8 cellular contexts compared by ENCODE assay signal in genomic region chr7:20310963-20311742, GRCh38. TPM values are rescaled to one million over a fixed set of nuclear protein-coding genes. Genes with fewer than 3 reads are reported as not detected.
DNase-seq lines count a peak whose midpoint lies in the region; ATAC-seq and TF ChIP-seq lines count a peak whose summit lies in the region.

No MANE protein-coding gene starts in this region.

- no peak overlapping the region for H2BK5ac ChIP-seq in IMR-90 (ENCODE audit: low read depth, low read length, poor library complexity, severe bottlenecking)

- peak overlapping the region; percentile 69; the same call in 1 of the 2 replicates for H2BK20ac ChIP-seq in IMR-90 (ENCODE audit: low read depth, low read length)

- peak overlapping the region; percentile 50 for H2BK120ac ChIP-seq in IMR-90 (ENCODE audit: low read depth, low read length)

- peak; percentile 73 for TF ChIP-seq RAD21 in IMR-90 (IDR thresholded peaks at IDR 0.05; ENCODE audit: low read length)

- H4K91ac ChIP-seq in IMR-90 (ENCODE audit: insufficient read depth, low read depth, low read length): no peak overlapping the region

- H3K4me1 ChIP-seq in IMR-90 (ENCODE audit: control insufficient read depth, insufficient read depth, low read length): peaks cover 3% of the 10 kb centered on the region
- peaks cover 5% of the 10 kb centered on the region for H3K4me1 ChIP-seq in hepatocyte (ENCODE audit: insufficient read depth)

- H4K5ac ChIP-seq in IMR-90 (ENCODE audit: low read depth, low read length): no peak overlapping the region; the same call in 1 of the 2 replicates

- intact Hi-C loops in IMR-90 (cut with micrococcal nuclease): loop anchor here (1.0 to 5.0 kb wide), 4 partner anchors 153 to 557 kb away; no protein-coding TSS in a partner anchor

- no peaks in the 10 kb centered on the region for H3K4me1 Mint-ChIP-seq in activated naive CD8-positive, alpha-beta T cell treated with anti-CD3 and anti-CD28 coated beads for 36 hours

- no peak overlapping the region for H2AK9ac ChIP-seq in IMR-90 (replicated peaks; ENCODE audit: low read depth, low read length, poor library complexity)

- no peak overlapping the region for H2AK5ac ChIP-seq in IMR-90 (ENCODE audit: low read depth, low read length)

- peaks cover 2% of the 10 kb centered on the region; the same call in 1 of the 2 replicates for H3K9me1 ChIP-seq in IMR-90 (ENCODE audit: insufficient read depth, low read length)

- H3K36me3 ChIP-seq in IMR-90 (ENCODE audit: control insufficient read depth, insufficient read depth, low read length) (no peaks in the 10 kb centered on the region), hepatocyte (replicated peaks; ENCODE audit: insufficient read depth, low read depth) (no peaks in the 10 kb centered on the region)

- H3K9ac ChIP-seq in IMR-90 (ENCODE audit: low read depth, low read length): 0 out of 2 replicates have a peak overlapping the region, but pooled peaks have one; percentile 4

- no peak for TF ChIP-seq POLR2A in IMR-90 (IDR thresholded peaks at IDR 0.05; ENCODE audit: low read depth, low read length)

- H3K27me3 ChIP-seq in IMR-90 (ENCODE audit: control insufficient read depth, insufficient read depth, low read length) (no peaks in the 10 kb centered on the region), hepatocyte (no peaks in the 10 kb centered on the region)

- H3K9me2 ChIP-seq in hepatocyte (replicated peaks; ENCODE audit: insufficient read depth): no peaks in the 10 kb centered on the region

- dilution Hi-C loops in IMR-90 (cut with HindIII; ENCODE audit: low sequenced_read_pairs, unreplicated experiment): no loop called here

- DNase-seq in GM12865 (ENCODE audit: low read depth) (peak; percentile 78), IMR-90 (peak; percentile 67), SK-N-DZ (ENCODE audit: low spot score) (peak; percentile 33), hepatocyte (ENCODE audit: low spot score) (peak; percentile 60), NCI-H187 (lab: John Stamatoyannopoulos, UW) (no peak), NCI-H128 (lab: John Stamatoyannopoulos, UW; ENCODE audit: unreplicated experiment) (no peak)
- no peak for DNase-seq in activated naive CD8-positive, alpha-beta T cell treated with anti-CD3 and anti-CD28 coated beads for 36 hours

- no peaks in the 10 kb centered on the region for H3K9me3 Mint-ChIP-seq in activated naive CD8-positive, alpha-beta T cell treated with anti-CD3 and anti-CD28 coated beads for 36 hours

- peak overlapping the region; percentile 91; the same call in 1 of the 2 replicates for H3K18ac ChIP-seq in IMR-90 (ENCODE audit: low read depth, low read length)

- no peak overlapping the region for H3K56ac ChIP-seq in IMR-90 (ENCODE audit: extremely low read depth, insufficient read depth, low read length)

- H2BK15ac ChIP-seq in IMR-90 (ENCODE audit: low read depth, low read length): no peak overlapping the region

- no peak overlapping the region for H3K4me2 ChIP-seq in IMR-90 (ENCODE audit: low read depth, low read length)
- no peak overlapping the region for H3K4me2 ChIP-seq in hepatocyte

- ATAC-seq in IMR-90 (ENCODE audit: low read depth) (peak; percentile 61), GM21717 (IDR thresholded peaks at IDR 0.05; ENCODE audit: unreplicated experiment) (no peak)

- H4K20me1 ChIP-seq in IMR-90 (ENCODE audit: insufficient read depth, low read length) (no peaks in the 10 kb centered on the region), hepatocyte (ENCODE audit: insufficient read depth, poor library complexity, severe bottlenecking) (no peaks in the 10 kb centered on the region)

- CTCF ChIA-PET in IMR-90 (lab: Yijun Ruan, JAX): interaction anchor here (1.0 to 2.0 kb wide), 4 partner anchors 11 to 597 kb away, joined by 3 to 6 read pairs (median 4); no protein-coding TSS in a partner anchor

- TF ChIP-seq CTCF in GM12865 (IDR thresholded peaks at IDR 0.05; ENCODE audit: insufficient read depth, low read depth, low read length, missing control alignments): peak; percentile 34
- TF ChIP-seq CTCF in IMR-90 (conservative IDR thresholded peaks at IDR 0.05; ENCODE audit: low read depth, low read length): peak; percentile 58
- TF ChIP-seq CTCF in hepatocyte (IDR thresholded peaks at IDR 0.05; ENCODE audit: poor library complexity): peak; percentile 64

- H3K36me3 Mint-ChIP-seq in activated naive CD8-positive, alpha-beta T cell treated with anti-CD3 and anti-CD28 coated beads for 36 hours: no peaks in the 10 kb centered on the region

- in situ Hi-C loops in IMR-90 (cut with MboI; ENCODE audit: low sequenced_read_pairs): loop anchor here (10.0 to 25.0 kb wide), 2 partner anchors 326 to 549 kb away; partner anchors contain the start of gene TMEM196

- no CpG with 5 or more reads among the region's 3 CpGs for WGBS in IMR-90 (ENCODE audit: extremely low coverage in 2 of 2, insufficient read length in 1 of 2), 2 experiments
- 65% methylated on average over 3 of the region's 3 CpGs for WGBS in hepatocyte (ENCODE audit: low lambda C conversion rate, missing lambda C conversion rate)

- H3K14ac ChIP-seq in IMR-90 (replicated peaks; ENCODE audit: low read depth, low read length): no peak overlapping the region

- H3K27ac ChIP-seq in IMR-90 (ENCODE audit: insufficient read depth, low read length) (no peak overlapping the region; the same call in 1 of the 2 replicates), hepatocyte (no peak overlapping the region)

- BruUV-seq in IMR-90 (replicated peaks; lab: Mats Ljungman, UMichigan): no TSS peak

- no peak overlapping the region for H4K8ac ChIP-seq in IMR-90 (ENCODE audit: low read depth in 2 of 2, low read length in 2 of 2)

- POLR2A ChIA-PET in IMR-90 (lab: Charles Lee; ENCODE audit: unreplicated experiment): interaction anchor here (1.5 kb wide), 1 partner anchor 19 kb away, joined by 3 read pairs; no protein-coding TSS in a partner anchor

- 0 out of 2 replicates have a peak overlapping the region, but pooled peaks have one; percentile 51 for H3K4ac ChIP-seq in IMR-90 (ENCODE audit: low read depth, low read length)

- H3K79me2 ChIP-seq in hepatocyte: no peaks in the 10 kb centered on the region

- no peaks in the 10 kb centered on the region for H3K79me1 ChIP-seq in IMR-90 (ENCODE audit: low read depth in 1 of 2, low read length in 2 of 2)

- H3K27me3 Mint-ChIP-seq in activated naive CD8-positive, alpha-beta T cell treated with anti-CD3 and anti-CD28 coated beads for 36 hours: no peaks in the 10 kb centered on the region

- H3K9me3 ChIP-seq in IMR-90 (ENCODE audit: control insufficient read depth, insufficient read depth, low read length): no peaks in the 10 kb centered on the region
- no peaks in the 10 kb centered on the region for H3K9me3 ChIP-seq in hepatocyte (ENCODE audit: low read depth)

- H3K27ac Mint-ChIP-seq in activated naive CD8-positive, alpha-beta T cell treated with anti-CD3 and anti-CD28 coated beads for 36 hours: no peak overlapping the region

- H3K23ac ChIP-seq in IMR-90 (ENCODE audit: low read depth, low read length): no peak overlapping the region

- H2AFZ ChIP-seq in IMR-90 (replicated peaks; ENCODE audit: low read length, poor library complexity): no peak overlapping the region
- H2AFZ ChIP-seq in hepatocyte: no peak overlapping the region

- H3K4me3 ChIP-seq in GM12865 (ENCODE audit: low read depth, low read length) (no peak overlapping the region), IMR-90 (ENCODE audit: insufficient read depth, low read depth, low read length) (no peak overlapping the region), hepatocyte (no peak overlapping the region)

- H3K4me3 Mint-ChIP-seq in activated naive CD8-positive, alpha-beta T cell treated with anti-CD3 and anti-CD28 coated beads for 36 hours: no peak overlapping the region

TF ChIP-seq in IMR-90, 13 proteins besides CTCF, POLR2A, EP300 and RAD21:
- TF ChIP-seq SMC3 (IDR thresholded peaks at IDR 0.05; ENCODE audit: low read depth, low read length) (peak; percentile 67), ELK1 (IDR thresholded peaks at IDR 0.05; ENCODE audit: borderline replicate concordance, low read depth, low read length) (no peak), USF2 (IDR thresholded peaks at IDR 0.05; ENCODE audit: low read depth, low read length) (no peak), MAFK (IDR thresholded peaks at IDR 0.05; ENCODE audit: low read depth, low read length) (no peak)

RNA-seq across cellular contexts. Expression of gene ITGB8, which starts 19.5 kb away (rescaled TPM):
- total RNA-seq in IMR-90 (2012; rRNA removed) (10.2 and 10.8 TPM in 2 replicates), hepatocyte (34.2 and 37.0 TPM in 2 replicates)
- polyA plus RNA-seq in IMR-90 (2012; rRNA removed) (1.9 and 2.6 TPM in 2 replicates), hepatocyte (6.6 and 7.2 TPM in 2 replicates)
- 1.6 and 1.7 TPM in 2 replicates for polyA plus RNA-seq in IMR-90 (2012; cell fraction: cytosol; rRNA removed)
- polyA plus RNA-seq in IMR-90 (2012; cell fraction: nucleus; rRNA removed; ENCODE audit: low replicate concordance): 4.3 and 10.5 TPM in 2 replicates
- polyA plus RNA-seq in SK-N-DZ (2014; cell fraction: cytosol; rRNA removed): 3.1 and 3.3 TPM in 2 replicates
- polyA plus RNA-seq in SK-N-DZ (2014; cell fraction: nucleus; rRNA removed): 6.5 and 7.6 TPM in 2 replicates
- not detected for total RNA-seq in activated naive CD8-positive, alpha-beta T cell treated with anti-CD3 and anti-CD28 coated beads for 36 hours

Comparison
In these comparisons a context has a peak if more than half of its experiments do, and no peak if none do; other contexts are left out.
1. DNase-seq: peak in GM12865 (single experiment), IMR-90 (single experiment), SK-N-DZ (single experiment) and hepatocyte (single experiment); none in activated naive CD8-positive, alpha-beta T cell treated with anti-CD3 and anti-CD28 coated beads for 36 hours (single experiment), NCI-H187 (0 of 2) and NCI-H128 (single experiment).
2. RNA of gene ITGB8, which starts 19.5 kb away (total RNA-seq): 34.2 to 37.0 TPM in hepatocyte and 10.2 to 10.8 TPM in IMR-90; not detected in activated naive CD8-positive, alpha-beta T cell treated with anti-CD3 and anti-CD28 coated beads for 36 hours; every median in the first group is over 10 times any median in the second.
3. Peak in every context shown above with its lines, with median percentiles within 50 percentile points of each other: CTCF ChIP-seq.